10 cellular contexts compared by ENCODE assay signal in the genomic region with DNA sequence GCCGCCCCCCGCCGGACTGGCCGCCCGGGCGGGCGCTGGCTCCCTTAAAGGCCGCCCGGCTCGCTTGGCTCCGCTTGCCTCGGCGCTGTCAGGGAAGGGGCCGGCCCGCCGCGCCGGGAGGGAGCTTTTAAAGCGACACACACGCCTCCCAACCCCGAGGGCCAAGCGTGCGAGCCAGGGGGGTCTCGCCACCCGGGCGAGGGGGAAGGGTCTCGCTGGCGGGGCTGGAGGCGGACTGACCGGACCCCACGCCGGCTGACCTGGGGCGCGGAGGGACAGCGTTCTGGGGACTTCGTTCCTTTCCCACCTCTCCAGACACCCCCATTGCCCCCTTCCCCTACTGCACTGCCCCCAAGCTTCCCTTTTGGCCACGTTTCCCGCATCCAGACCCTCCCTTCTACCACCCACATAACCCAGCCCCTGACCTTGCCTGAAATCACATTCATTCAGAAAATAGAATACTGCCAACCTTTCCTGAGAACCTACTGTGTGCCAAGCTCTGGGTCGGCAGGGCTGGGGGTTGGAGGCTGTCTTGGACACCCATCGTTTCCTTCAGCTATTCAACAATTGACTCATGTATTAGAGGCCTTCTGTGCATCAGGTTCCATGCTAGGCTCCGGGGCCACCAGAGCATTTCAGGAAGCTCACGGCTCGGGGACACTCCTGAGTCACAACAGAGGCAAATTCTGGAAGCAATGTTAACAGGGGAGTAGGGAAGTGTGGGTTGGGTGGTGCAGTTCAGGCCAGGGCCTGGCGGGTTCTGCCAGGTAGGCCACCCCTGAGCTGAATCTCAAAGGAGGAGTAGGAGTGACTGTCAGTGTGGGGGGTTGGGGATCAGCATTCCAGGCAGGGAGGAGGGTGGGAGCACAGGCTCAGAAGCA. TPM values are rescaled to one million over a fixed set of nuclear protein-coding genes. Genes with fewer than 3 reads are reported as not detected.
DNase-seq lines count a peak whose midpoint lies in the region; ATAC-seq, FAIRE-seq and TF ChIP-seq lines count a peak whose summit lies in the region.
"Had no signal": no experiment of that assay in that cellular context is flagged by ENCODE, and none has a peak within 500 bp of the region (broad histone marks: within the 10 kb centered on the region; RNA-seq: fewer than 3 reads in every experiment).

INSYN1 (minus strand) TSS at position 102 of the 881 bp plus-strand sequence. CDS start 2,221 bp downstream, outside the sequence.

- peak within 1 kb of the TSS in 2 of 3 donors; percentile 53 to 68 for H3K9ac ChIP-seq in skeletal muscle tissue (ENCODE audit: low read depth in 1 of 3, low read length in 3 of 3)

- no peak for ATAC-seq in CD8-positive, alpha-beta T cell
- ATAC-seq in activated T-cell treated with anti-CD3 and anti-CD28 coated beads, Interleukin-2, amount 50 U/mL, for 4 hours: no peak

- H3K27ac ChIP-seq in HEK293 (ENCODE audit: extremely low read depth, low read depth, low read length) (peak within 1 kb of the TSS; percentile 71; the same call in 1 of the 2 replicates), skeletal muscle tissue (ENCODE audit: low read depth, low read length) (no peak within 1 kb of the TSS)
- H3K27ac ChIP-seq in CD8-positive, alpha-beta T cell (ENCODE audit: low read depth, low read length): no peak within 1 kb of the TSS
- H3K27ac ChIP-seq: neutrophil had no signal

- POLR2A ChIA-PET in HEK293 (lab: Yijun Ruan, JAX): interaction anchor here (0.7 to 1.0 kb wide), 4 partner anchors 8 to 70 kb away, joined by 3 read pairs; no protein-coding TSS in a partner anchor
- POLR2A ChIA-PET in CD8-positive, alpha-beta T cell (lab: Charles Lee): no interaction called here

- intact Hi-C loops in CD8-positive, alpha-beta T cell (cut with DNase I, micrococcal nuclease): no loop called here

- TF ChIP-seq CTCF in HEK293 (tag by site-specific recombination; IDR thresholded peaks at IDR 0.05): no peak
- TF ChIP-seq CTCF in bronchial epithelial cell (IDR thresholded peaks at IDR 0.05; ENCODE audit: insufficient read depth, low read length, severe bottlenecking): no peak
- no peak for TF ChIP-seq CTCF in CD8-positive, alpha-beta T cell (IDR thresholded peaks at IDR 0.05)

- H3K4me1 Mint-ChIP-seq in CD8-positive, alpha-beta T cell (ENCODE audit: low read depth): no peaks in the 10 kb centered on the region
- H3K4me1 Mint-ChIP-seq in activated T-cell treated with anti-CD3 and anti-CD28 coated beads, Interleukin-2, amount 50 U/mL, for 4 hours (ENCODE audit: low read depth): peaks cover 5% of the 10 kb centered on the region

- H3K4me3 Mint-ChIP-seq in CD8-positive, alpha-beta T cell: no peak within 1 kb of the TSS
- H3K4me3 Mint-ChIP-seq in activated T-cell treated with anti-CD3 and anti-CD28 coated beads, Interleukin-2, amount 50 U/mL, for 4 hours: no peak within 1 kb of the TSS
- H3K4me3 Mint-ChIP-seq: T-helper 1 cell treated with Interleukin-12 subunit alpha and Interleukin-12 subunit beta and Interleukin-4 antibody, amounts not matched to agents 30 μg/mL and 1 μg/mL, for 36 hours had no signal

- peaks cover 3% of the 10 kb centered on the region for H3K4me1 ChIP-seq in HEK293 (ENCODE audit: control insufficient read depth, insufficient read depth, low read length)
- H3K4me1 ChIP-seq in skeletal muscle tissue (ENCODE audit: control insufficient read depth in 3 of 3, insufficient read depth in 3 of 3, low read length in 3 of 3): peaks cover 3 to 10% (median 4%) of the 10 kb centered on the region in 3 donors
- no peaks in the 10 kb centered on the region for H3K4me1 ChIP-seq in CD8-positive, alpha-beta T cell (ENCODE audit: insufficient read depth, low read length)

- peaks cover 0 to 10% of the 10 kb centered on the region in 2 experiments; a peak in 1 of 3 replicates for H3K36me3 ChIP-seq in HEK293 (ENCODE audit: control insufficient read depth in 2 of 2, insufficient read depth in 1 of 2, low read length in 2 of 2)
- no peaks in the 10 kb centered on the region for H3K36me3 ChIP-seq in bronchial epithelial cell (ENCODE audit: control insufficient read depth, insufficient read depth, low read length)
- no peaks in the 10 kb centered on the region for H3K36me3 ChIP-seq in skeletal muscle tissue (ENCODE audit: control insufficient read depth in 3 of 3, insufficient read depth in 3 of 3, low read length in 3 of 3)
- no peaks in the 10 kb centered on the region for H3K36me3 ChIP-seq in CD8-positive, alpha-beta T cell (ENCODE audit: insufficient read depth, low read length)
- H3K36me3 ChIP-seq: neutrophil had no signal

- CTCF ChIA-PET in HEK293 (lab: Yijun Ruan, JAX): interaction anchor here (0.6 to 1.4 kb wide), 5 partner anchors 10 to 154 kb away, joined by 3 to 4 read pairs (median 3); no protein-coding TSS in a partner anchor
- CTCF ChIA-PET in CD8-positive, alpha-beta T cell (lab: Charles Lee): interaction anchor here (1.0 kb wide), 1 partner anchor 49 kb away, joined by 3 read pairs; no protein-coding TSS in a partner anchor

- H3K4me3 ChIP-seq in HEK293 (ENCODE audit: low read depth, low read length) (peak within 1 kb of the TSS; percentile 54), bronchial epithelial cell (ENCODE audit: low read depth, low read length) (peak within 1 kb of the TSS; percentile 28), skeletal muscle tissue (ENCODE audit: low read length in 3 of 3) (peak within 1 kb of the TSS; percentile 43 to 59 (median 58))
- no peak within 1 kb of the TSS for H3K4me3 ChIP-seq in CD8-positive, alpha-beta T cell (ENCODE audit: low read depth, low read length)

- DNase-seq in bronchial epithelial cell (ENCODE audit: low read depth) (no peak), iPS-NIHi11 (ENCODE audit: low spot score) (peak; percentile 80), NCI-H526 treated with DMSO at 0.1 percent for 48 hours (lab: John Stamatoyannopoulos, UW) (no peak), GM12891 (ENCODE audit: insufficient read length, low spot score) (no peak)
- DNase-seq in CD8-positive, alpha-beta T cell: no peak
- no peak for DNase-seq in activated T-cell treated with anti-CD3 and anti-CD28 coated beads, Interleukin-2, amount 50 U/mL, for 4 hours

- no peak within 1 kb of the TSS for H3K27ac Mint-ChIP-seq in CD8-positive, alpha-beta T cell
- H3K27ac Mint-ChIP-seq: T-helper 1 cell treated with Interleukin-12 subunit alpha and Interleukin-12 subunit beta and Interleukin-4 antibody, amounts not matched to agents 30 μg/mL and 1 μg/mL, for 36 hours had no signal

- H3K9me3 Mint-ChIP-seq in CD8-positive, alpha-beta T cell: no peaks in the 10 kb centered on the region
- H3K9me3 Mint-ChIP-seq in activated T-cell treated with anti-CD3 and anti-CD28 coated beads, Interleukin-2, amount 50 U/mL, for 4 hours: no peaks in the 10 kb centered on the region
- H3K9me3 Mint-ChIP-seq: T-helper 1 cell treated with Interleukin-12 subunit alpha and Interleukin-12 subunit beta and Interleukin-4 antibody, amounts not matched to agents 30 μg/mL and 1 μg/mL, for 36 hours had no signal

- H3K9me3 ChIP-seq in HEK293 (ENCODE audit: control insufficient read depth, insufficient read depth, low read depth, low read length): no peaks in the 10 kb centered on the region
- H3K9me3 ChIP-seq in skeletal muscle tissue (ENCODE audit: control insufficient read depth in 3 of 3, low read length in 3 of 3): no peaks in the 10 kb centered on the region
- no peaks in the 10 kb centered on the region for H3K9me3 ChIP-seq in CD8-positive, alpha-beta T cell (ENCODE audit: low read length)
- H3K9me3 ChIP-seq: neutrophil had no signal

- H3K27me3 ChIP-seq in bronchial epithelial cell (ENCODE audit: control insufficient read depth, insufficient read depth, low read length) (peaks cover 24% of the 10 kb centered on the region), skeletal muscle tissue (ENCODE audit: control insufficient read depth in 3 of 3, insufficient read depth in 3 of 3, low read length in 3 of 3) (peaks cover 26 to 62% (median 39%) of the 10 kb centered on the region in 3 donors)
- peaks cover 5% of the 10 kb centered on the region for H3K27me3 ChIP-seq in CD8-positive, alpha-beta T cell (ENCODE audit: insufficient read depth, low read length)

- no peaks in the 10 kb centered on the region for H3K36me3 Mint-ChIP-seq in CD8-positive, alpha-beta T cell
- H3K36me3 Mint-ChIP-seq in activated T-cell treated with anti-CD3 and anti-CD28 coated beads, Interleukin-2, amount 50 U/mL, for 4 hours (ENCODE audit: insufficient read depth): no peaks in the 10 kb centered on the region

- no peak for TF ChIP-seq POLR2A in GM12891 (IDR thresholded peaks at IDR 0.05; ENCODE audit: low read depth, low read length)

- peaks cover 58% of the 10 kb centered on the region for H3K27me3 Mint-ChIP-seq in CD8-positive, alpha-beta T cell (ENCODE audit: low read depth)
- H3K27me3 Mint-ChIP-seq in activated T-cell treated with anti-CD3 and anti-CD28 coated beads, Interleukin-2, amount 50 U/mL, for 4 hours (ENCODE audit: low read depth): peaks cover 55% of the 10 kb centered on the region

- peak; percentile 52 for FAIRE-seq in bronchial epithelial cell (lab: Jason Lieb, UNC)
- no peak for FAIRE-seq in GM12891 (lab: Jason Lieb, UNC)

TF ChIP-seq in HEK293, 187 proteins besides CTCF, POLR2A, EP300 and RAD21 (continues in another document):
- TF ChIP-seq TRIM28 (IDR thresholded peaks at IDR 0.05; ENCODE audit: borderline replicate concordance, low read length) (no peak), ZNF549 (tag by site-specific recombination; IDR thresholded peaks at IDR 0.05) (no peak), ZNF155 (tag by site-specific recombination; IDR thresholded peaks at IDR 0.05) (no peak), ZBTB48 (tag by site-specific recombination; IDR thresholded peaks at IDR 0.05) (peak; percentile 97)

TF ChIP-seq in GM12891, 5 proteins besides CTCF, POLR2A, EP300 and RAD21:
- TF ChIP-seq PAX5 (IDR thresholded peaks at IDR 0.05; ENCODE audit: insufficient read depth, low read length, severe bottlenecking): no peak
- no peak for TF ChIP-seq SPI1 (IDR thresholded peaks at IDR 0.05; ENCODE audit: low read depth, low read length)
- TF ChIP-seq TAF1 (IDR thresholded peaks at IDR 0.05; ENCODE audit: low read depth, low read length): no peak
- TF ChIP-seq POLR2AphosphoS5 (IDR thresholded peaks at IDR 0.05; ENCODE audit: low read depth, low read length): no peak
- no peak for TF ChIP-seq POU2F2 (IDR thresholded peaks at IDR 0.05; ENCODE audit: low read depth, low read length)

RNA-seq across cellular contexts. Expression of gene INSYN1, which starts in this region (rescaled TPM):
- total RNA-seq in bronchial epithelial cell (under 0.01 and 1.2 TPM in 2 replicates), skeletal muscle tissue (2.1 TPM)
- total RNA-seq in CD8-positive, alpha-beta T cell: not detected
- not detected for total RNA-seq in activated T-cell treated with anti-CD3 and anti-CD28 coated beads, Interleukin-2, amount 50 U/mL, for 4 hours
- polyA plus RNA-seq in GM12891 (2012; ENCODE audit: low read depth, missing spikeins): not detected
